Comparison of ENCODE assay signal across 12 cellular contexts in the genomic region with DNA sequence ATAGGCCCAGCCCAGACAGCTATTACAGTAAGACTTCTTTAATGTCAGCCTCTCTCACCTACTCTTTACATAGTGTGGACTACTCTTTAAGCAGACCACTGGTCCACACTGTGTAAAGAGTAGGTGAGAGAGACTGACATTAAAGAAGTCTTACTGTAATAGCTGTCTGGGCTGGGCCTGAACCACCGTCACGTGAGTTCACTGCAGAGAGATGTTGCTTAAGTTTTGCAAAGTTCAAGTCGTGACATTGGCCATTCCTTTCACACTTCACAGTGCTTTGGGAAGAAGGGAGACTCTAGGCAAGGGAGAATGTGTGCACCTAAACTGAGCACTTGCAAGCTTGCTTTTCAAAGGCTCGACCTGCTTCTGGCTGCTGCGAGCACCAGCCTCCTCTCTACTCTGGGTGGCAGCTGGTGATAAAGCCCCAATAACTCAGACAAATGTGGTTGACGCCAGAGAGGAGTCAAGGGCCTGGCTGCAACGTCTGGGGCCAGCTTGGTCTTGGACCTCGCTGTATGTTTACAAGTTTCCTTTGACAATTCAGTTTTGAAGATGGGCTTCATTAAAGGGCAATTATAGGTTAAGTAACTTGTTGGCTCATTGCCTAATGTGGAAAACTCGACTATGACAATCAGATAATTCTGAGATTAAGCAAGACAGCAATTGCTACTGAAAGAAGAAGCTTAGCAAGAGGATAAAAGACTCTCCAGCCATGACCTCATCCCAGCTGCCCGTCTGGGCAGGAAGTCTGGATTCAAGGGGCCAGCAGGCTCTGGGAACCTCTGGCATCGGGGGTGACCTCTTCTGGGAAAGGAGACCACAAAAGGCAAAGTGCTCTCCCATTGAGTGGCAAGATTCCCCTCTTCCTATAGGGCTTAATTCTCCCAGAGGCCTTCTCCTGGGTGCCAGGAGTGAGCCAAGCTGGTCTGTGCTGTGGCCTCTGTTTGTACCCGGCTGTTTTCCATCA.
DNase-seq lines count a peak whose midpoint lies in the region; ATAC-seq and TF ChIP-seq lines count a peak whose summit lies in the region.
"Had no signal": no experiment of that assay in that cellular context is flagged by ENCODE, and none has a peak within 500 bp of the region (broad histone marks: within the 10 kb centered on the region; RNA-seq: fewer than 3 reads in every experiment).

No MANE protein-coding gene starts in this region.

- H3K27me3 Mint-ChIP-seq in Caco-2 (ENCODE audit: insufficient read depth, unreplicated experiment), result no peaks in the 10 kb centered on the region

- H3K27me3 ChIP-seq in lung (ENCODE audit: control insufficient read depth, insufficient read depth) (no peaks in the 10 kb centered on the region), Caco-2 (replicated peaks; ENCODE audit: control insufficient read depth, insufficient read depth, low read length) (no peaks in the 10 kb centered on the region; the same call in 1 of the 2 replicates)
- H3K27me3 ChIP-seq: gastrocnemius medialis, neutrophil had no signal

- BruUV-seq in Caco-2 (replicated peaks; lab: Mats Ljungman, UMichigan), result no TSS peak

- no peak for TF ChIP-seq CTCF in lung (IDR thresholded peaks at IDR 0.05; ENCODE audit: control extremely low read depth, extremely low read depth)
- no peak for TF ChIP-seq CTCF in Caco-2 (IDR thresholded peaks at IDR 0.05; ENCODE audit: insufficient read depth in 1 of 2, low read depth in 1 of 2, low read length in 1 of 2, severe bottlenecking in 1 of 2, unreplicated experiment in 1 of 2)

- peaks cover 10% of the 10 kb centered on the region for H3K9me3 Mint-ChIP-seq in Caco-2 (ENCODE audit: unreplicated experiment)

- peak; percentile 41 for DNase-seq in DMS 273 (lab: John Stamatoyannopoulos, UW; ENCODE audit: unreplicated experiment)
- peak; percentile 20 for DNase-seq in RPMI8226
- peak; percentile 51 for DNase-seq in lung (ENCODE audit: low spot score)
- DNase-seq in Caco-2, result no peak
- no peak for DNase-seq in kidney glomerular epithelial cell (lab: John Stamatoyannopoulos, UW)
- DNase-seq: activated CD4-positive, CD25-positive, alpha-beta regulatory T cell treated with anti-CD3 and anti-CD28 coated beads, Interleukin-2, amount 50 U/mL, for 72 hours; gastrocnemius medialis; NCI-H526 had no signal

- no peak overlapping the region for H3K4me3 Mint-ChIP-seq in Caco-2 (ENCODE audit: unreplicated experiment)

- H3K9me3 ChIP-seq in KOPT-K1 (ENCODE audit: insufficient read depth, low read length, poor library complexity, severe bottlenecking), result peaks cover 13% of the 10 kb centered on the region
- H3K9me3 ChIP-seq in lung (ENCODE audit: control insufficient read depth in 2 of 2, insufficient read depth in 1 of 2, low read length in 1 of 2), result peaks cover 2 to 6% of the 10 kb centered on the region in 2 donors
- peaks cover under 1% of the 10 kb centered on the region; the same call in 1 of the 2 replicates for H3K9me3 ChIP-seq in Caco-2
- H3K9me3 ChIP-seq: gastrocnemius medialis, neutrophil had no signal

- CTCF ChIA-PET in Caco-2 (lab: Charles Lee), result no interaction called here

- H3K27ac Mint-ChIP-seq in Caco-2 (ENCODE audit: unreplicated experiment), result no peak overlapping the region

- WGBS in lung, 2 donors, result 41 to 51% methylated on average over 12 of the region's 12 CpGs

- POLR2A ChIA-PET in Caco-2 (lab: Charles Lee), result no interaction called here

- no peaks in the 10 kb centered on the region for H3K36me3 Mint-ChIP-seq in Caco-2 (ENCODE audit: insufficient read depth, unreplicated experiment)

- H3K4me1 ChIP-seq in lung (ENCODE audit: control insufficient read depth in 2 of 2, insufficient read depth in 2 of 2, low read length in 2 of 2) (peaks cover 0 to 2% of the 10 kb centered on the region in 2 donors), Caco-2 (no peaks in the 10 kb centered on the region)
- H3K4me1 ChIP-seq: gastrocnemius medialis had no signal

- intact Hi-C loops in Caco-2 (cut with micrococcal nuclease; ENCODE audit: unreplicated experiment), result no loop called here

- H3K27ac ChIP-seq in KOPT-K1 (ENCODE audit: low read depth, low read length, poor library complexity, severe bottlenecking), result peak overlapping the region; percentile 36
- peak overlapping the region in 1 of 2 donors; percentile 49 for H3K27ac ChIP-seq in lung (ENCODE audit: low read depth in 1 of 2, low read length in 1 of 2)
- H3K27ac ChIP-seq: gastrocnemius medialis, neutrophil had no signal

- H3K4me1 Mint-ChIP-seq in Caco-2 (ENCODE audit: low read depth, unreplicated experiment), result no peaks in the 10 kb centered on the region

- H3K4me3 ChIP-seq in lung, result no peak overlapping the region
- no peak overlapping the region for H3K4me3 ChIP-seq in Caco-2 (ENCODE audit: low read depth, low read length)
- H3K4me3 ChIP-seq: gastrocnemius medialis had no signal

- H3K36me3 ChIP-seq in KOPT-K1 (ENCODE audit: insufficient read depth, low read length) (no peaks in the 10 kb centered on the region), lung (ENCODE audit: control insufficient read depth in 2 of 2, insufficient read depth in 2 of 2, low read length in 2 of 2) (no peaks in the 10 kb centered on the region), Caco-2 (ENCODE audit: control insufficient read depth, insufficient read depth, low read length) (no peaks in the 10 kb centered on the region)
- H3K36me3 ChIP-seq: gastrocnemius medialis, neutrophil had no signal

- ATAC-seq in lung (ENCODE audit: insufficient read depth, low FRiP score), result no peak
- ATAC-seq in HG02870 (IDR thresholded peaks at IDR 0.05; ENCODE audit: unreplicated experiment), result no peak
- no peak for ATAC-seq in HG03039 (IDR thresholded peaks at IDR 0.05; ENCODE audit: unreplicated experiment)

Comparison
In these comparisons a context has a peak if more than half of its experiments do, and no peak if none do; other contexts are left out.
1. DNase-seq: peak in DMS 273 (single experiment), RPMI8226 (single experiment) and lung (single experiment); none in Caco-2 (0 of 2) and kidney glomerular epithelial cell (single experiment).